In the genomic region with DNA sequence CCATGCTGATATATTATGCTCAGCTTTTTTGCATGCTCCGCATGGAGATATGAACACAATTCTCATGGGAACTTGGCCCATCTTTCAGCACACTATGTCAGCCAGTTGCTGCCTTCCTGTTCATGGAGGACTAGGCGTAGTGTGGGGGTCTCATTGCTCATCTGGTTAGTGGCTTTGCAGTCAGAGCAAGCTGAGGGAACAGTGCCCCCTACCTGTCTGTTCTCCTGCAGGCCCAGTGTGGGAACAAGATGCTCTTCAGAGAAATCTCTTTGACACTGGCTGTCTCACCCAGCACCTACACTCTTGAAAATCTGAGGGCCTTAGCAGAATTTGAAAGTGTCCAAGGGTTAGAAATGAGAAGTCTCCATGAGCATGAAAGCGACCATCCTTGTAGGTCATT, we compare ENCODE assay signal across 8 cellular contexts. TPM values are rescaled to one million over a fixed set of nuclear protein-coding genes. Genes with fewer than 3 reads are reported as not detected.
DNase-seq lines count a peak whose midpoint lies in the region; ATAC-seq and TF ChIP-seq lines count a peak whose summit lies in the region.

No MANE protein-coding gene starts in this region.

- H3K4me3 Mint-ChIP-seq in activated CD4-positive, alpha-beta T cell treated with anti-CD3 and anti-CD28 coated beads for 36 hours = no peak overlapping the region
- H3K4me3 Mint-ChIP-seq in WTC11 = no peak overlapping the region

- no peaks in the 10 kb centered on the region for H3K4me1 Mint-ChIP-seq in activated CD4-positive, alpha-beta T cell treated with anti-CD3 and anti-CD28 coated beads for 36 hours
- H3K4me1 Mint-ChIP-seq in WTC11 = peaks cover 53% of the 10 kb centered on the region

- no peaks in the 10 kb centered on the region for H3K36me3 Mint-ChIP-seq in activated CD4-positive, alpha-beta T cell treated with anti-CD3 and anti-CD28 coated beads for 36 hours (ENCODE audit: low read depth)
- no peaks in the 10 kb centered on the region for H3K36me3 Mint-ChIP-seq in WTC11

- H3K27ac Mint-ChIP-seq in activated CD4-positive, alpha-beta T cell treated with anti-CD3 and anti-CD28 coated beads for 36 hours = no peak overlapping the region
- H3K27ac Mint-ChIP-seq in WTC11 = peak overlapping the region; percentile 10; the same call in 1 of the 2 replicates

- H3K27me3 ChIP-seq in HL-60 (ENCODE audit: insufficient read depth, poor library complexity, severe bottlenecking) = no peaks in the 10 kb centered on the region

- POLR2A ChIA-PET in activated CD4-positive, alpha-beta T cell treated with anti-CD3 and anti-CD28 coated beads for 36 hours (lab: Charles Lee) = no interaction called here
- POLR2A ChIA-PET in WTC11 (lab: Charles Lee) = interaction anchor here (0.6 kb wide), 1 partner anchor 390 kb away, joined by 4 read pairs; no protein-coding TSS in a partner anchor

- peak; percentile 64 for DNase-seq in activated CD4-positive, alpha-beta T cell treated with anti-CD3 and anti-CD28 coated beads for 36 hours
- no peak for DNase-seq in activated CD4-positive, alpha-beta T cell treated with anti-CD3 and anti-CD28 coated beads for 1 hour
- DNase-seq in HL-60 (ENCODE audit: low read depth in 1 of 2, low spot score in 1 of 2) (peak in 1 of 2 experiments; percentile 12), WTC11 (ENCODE audit: low spot score) (peak; percentile 79), germinal center (ENCODE audit: low spot score) (peak; percentile 57), ureter (ENCODE audit: low spot score) (no peak)
- peak in 2 of 3 donors; percentile 10 to 18 for DNase-seq in stimulated activated CD4-positive, alpha-beta T cell treated with anti-CD3 and anti-CD28 coated beads, TNF-alpha, amount 100 ng/mL, for 48 hours (ENCODE audit: low read depth in 3 of 3)

- TF ChIP-seq CTCF in HL-60 (IDR thresholded peaks at IDR 0.05; ENCODE audit: insufficient read depth, low read length) (peak; percentile 44), WTC11 (IDR thresholded peaks at IDR 0.05) (peak; percentile 70)

- intact Hi-C loops in activated CD4-positive, alpha-beta T cell treated with anti-CD3 and anti-CD28 coated beads for 36 hours (cut with DNase I, micrococcal nuclease) = loop anchor here in 1 of 2 experiments (1.0 to 2.0 kb wide), 2 partner anchors 296 to 396 kb away; no protein-coding TSS in a partner anchor

- H3K4me3 ChIP-seq in HL-60 (replicated peaks; ENCODE audit: insufficient read depth, low read length) = no peak overlapping the region

- no peaks in the 10 kb centered on the region for H3K9me3 Mint-ChIP-seq in activated CD4-positive, alpha-beta T cell treated with anti-CD3 and anti-CD28 coated beads for 36 hours (ENCODE audit: low read depth)
- H3K9me3 Mint-ChIP-seq in WTC11 = no peaks in the 10 kb centered on the region

- H3K27me3 Mint-ChIP-seq in activated CD4-positive, alpha-beta T cell treated with anti-CD3 and anti-CD28 coated beads for 36 hours = no peaks in the 10 kb centered on the region
- no peaks in the 10 kb centered on the region for H3K27me3 Mint-ChIP-seq in WTC11 (ENCODE audit: low read depth)

- CTCF ChIA-PET in activated CD4-positive, alpha-beta T cell treated with anti-CD3 and anti-CD28 coated beads for 36 hours (lab: Charles Lee) = interaction anchor here (0.7 to 2.4 kb wide), 5 partner anchors 45 to 397 kb away, joined by 3 to 6 read pairs (median 4); no protein-coding TSS in a partner anchor
- CTCF ChIA-PET in WTC11 (lab: Charles Lee) = interaction anchor here (0.6 to 2.6 kb wide), 30 partner anchors 8 to 635 kb away, joined by 3 to 14 read pairs (median 4); a partner anchor contains a TSS

- no peak overlapping the region for H3K27ac ChIP-seq in HL-60 (replicated peaks)

- ATAC-seq in activated CD4-positive, alpha-beta T cell treated with anti-CD3 and anti-CD28 coated beads for 36 hours = peak; percentile 49
- ATAC-seq in WTC11 = peak; percentile 96
- no peak for ATAC-seq in GM19035 (IDR thresholded peaks at IDR 0.05; ENCODE audit: unreplicated experiment)

TF ChIP-seq in WTC11, 78 proteins besides CTCF, POLR2A, EP300 and RAD21:
- TF ChIP-seq TEAD1 (CRISPR knock-in tag; IDR thresholded peaks at IDR 0.05) (0 out of 2 replicates have a peak, but pooled peaks have one; percentile 37), HMGXB4 (CRISPR knock-in tag; IDR thresholded peaks at IDR 0.05) (no peak), ZSCAN18 (CRISPR knock-in tag; IDR thresholded peaks at IDR 0.05) (0 out of 2 replicates have a peak, but pooled peaks have one; percentile 7)

RNA-seq across cellular contexts. Expression of gene SPTBN1, which starts 47.1 kb away (rescaled TPM):
- total RNA-seq in activated CD4-positive, alpha-beta T cell treated with anti-CD3 and anti-CD28 coated beads for 36 hours = 10 to 100 TPM; 76.6 to 86.8 TPM
- total RNA-seq in WTC11 (2021) (171 to 204 TPM (median 172 TPM) in 3 replicates), ureter (380 TPM)

Comparison
In these comparisons a context has a peak if more than half of its experiments do, and no peak if none do; other contexts are left out.
1. DNase-seq: peak in activated CD4-positive, alpha-beta T cell treated with anti-CD3 and anti-CD28 coated beads for 36 hours (single experiment), WTC11 (single experiment), germinal center (single experiment) and stimulated activated CD4-positive, alpha-beta T cell treated with anti-CD3 and anti-CD28 coated beads, TNF-alpha, amount 100 ng/mL, for 48 hours (2 of 3); none in activated CD4-positive, alpha-beta T cell treated with anti-CD3 and anti-CD28 coated beads for 1 hour (single experiment) and ureter (single experiment).